ENCODE assay signal across 8 cellular contexts in genomic region chr18:58135170-58135569, GRCh38.
DNase-seq lines count a peak whose midpoint lies in the region; ATAC-seq and TF ChIP-seq lines count a peak whose summit lies in the region.

No MANE protein-coding gene starts in this region.

- no peak overlapping the region for H3K27ac ChIP-seq in CD8-positive, alpha-beta T cell (ENCODE audit: low read depth, low read length)

- no peaks in the 10 kb centered on the region for H3K36me3 Mint-ChIP-seq in CD8-positive, alpha-beta T cell
- H3K36me3 Mint-ChIP-seq in T-helper 2 cell treated with Interferon-gamma antibody and Interleukin-4, amounts not matched to agents 5 μg/mL and 100 μg/mL, for 36 hours (ENCODE audit: low read depth) = no peaks in the 10 kb centered on the region

- no peaks in the 10 kb centered on the region for H3K36me3 ChIP-seq in CD8-positive, alpha-beta T cell (ENCODE audit: insufficient read depth, low read length)

- intact Hi-C loops in CD8-positive, alpha-beta T cell (cut with DNase I, micrococcal nuclease) = loop anchor here (1.0 to 5.0 kb wide), 2 partner anchors 92 to 253 kb away; no protein-coding TSS in a partner anchor

- no peaks in the 10 kb centered on the region for H3K9me3 Mint-ChIP-seq in CD8-positive, alpha-beta T cell
- no peaks in the 10 kb centered on the region for H3K9me3 Mint-ChIP-seq in T-helper 2 cell treated with Interferon-gamma antibody and Interleukin-4, amounts not matched to agents 5 μg/mL and 100 μg/mL, for 36 hours

- H3K27ac Mint-ChIP-seq in CD8-positive, alpha-beta T cell = no peak overlapping the region
- no peak overlapping the region for H3K27ac Mint-ChIP-seq in T-helper 2 cell treated with Interferon-gamma antibody and Interleukin-4, amounts not matched to agents 5 μg/mL and 100 μg/mL, for 36 hours

- H3K4me1 Mint-ChIP-seq in CD8-positive, alpha-beta T cell (ENCODE audit: low read depth) = peaks cover 15% of the 10 kb centered on the region
- peaks cover 11% of the 10 kb centered on the region for H3K4me1 Mint-ChIP-seq in T-helper 2 cell treated with Interferon-gamma antibody and Interleukin-4, amounts not matched to agents 5 μg/mL and 100 μg/mL, for 36 hours (ENCODE audit: low read depth)

- peaks cover 2% of the 10 kb centered on the region for H3K27me3 Mint-ChIP-seq in CD8-positive, alpha-beta T cell (ENCODE audit: low read depth)
- peaks cover 8% of the 10 kb centered on the region for H3K27me3 Mint-ChIP-seq in T-helper 2 cell treated with Interferon-gamma antibody and Interleukin-4, amounts not matched to agents 5 μg/mL and 100 μg/mL, for 36 hours (ENCODE audit: low read depth)

- no peak overlapping the region for H3K4me3 ChIP-seq in CD8-positive, alpha-beta T cell (ENCODE audit: low read depth, low read length)

- no peaks in the 10 kb centered on the region for H3K9me3 ChIP-seq in CD8-positive, alpha-beta T cell (ENCODE audit: low read length)

- H3K4me3 Mint-ChIP-seq in CD8-positive, alpha-beta T cell = no peak overlapping the region
- H3K4me3 Mint-ChIP-seq in T-helper 2 cell treated with Interferon-gamma antibody and Interleukin-4, amounts not matched to agents 5 μg/mL and 100 μg/mL, for 36 hours = no peak overlapping the region

- H3K27me3 ChIP-seq in CD8-positive, alpha-beta T cell (ENCODE audit: insufficient read depth, low read length) = no peaks in the 10 kb centered on the region

- TF ChIP-seq CTCF in CD8-positive, alpha-beta T cell (IDR thresholded peaks at IDR 0.05) = no peak

- no peak for DNase-seq in CD8-positive, alpha-beta T cell
- DNase-seq in T-helper 2 cell treated with Interferon-gamma antibody and Interleukin-4, amounts not matched to agents 5 μg/mL and 100 μg/mL, for 36 hours (ENCODE audit: low spot score) = peak; percentile 8
- DNase-seq in left kidney (ENCODE audit: low read depth, low spot score) (peak; percentile 39), SIG-M5 (lab: John Stamatoyannopoulos, UW) (no peak), NCI-H2196 (lab: John Stamatoyannopoulos, UW; ENCODE audit: unreplicated experiment) (no peak), superior temporal gyrus (ENCODE audit: extremely low spot score) (no peak), C1 segment of cervical spinal cord (lab: John Stamatoyannopoulos, UW) (no peak)

- peaks cover 6% of the 10 kb centered on the region for H3K4me1 ChIP-seq in CD8-positive, alpha-beta T cell (ENCODE audit: insufficient read depth, low read length)

- POLR2A ChIA-PET in CD8-positive, alpha-beta T cell (lab: Charles Lee) = no interaction called here

- CTCF ChIA-PET in CD8-positive, alpha-beta T cell (lab: Charles Lee) = interaction anchor here (1.1 to 4.8 kb wide), 8 partner anchors 9 to 253 kb away, joined by 3 to 15 read pairs (median 4); partner anchors contain the start of gene NEDD4L

- peak; percentile 36 for ATAC-seq in CD8-positive, alpha-beta T cell
- ATAC-seq in GM21737 (IDR thresholded peaks at IDR 0.05; ENCODE audit: unreplicated experiment) = peak; percentile 54

Comparison
In these comparisons a context has a peak if more than half of its experiments do, and no peak if none do; other contexts are left out.
1. DNase-seq: peak in T-helper 2 cell treated with Interferon-gamma antibody and Interleukin-4, amounts not matched to agents 5 μg/mL and 100 μg/mL, for 36 hours (single experiment) and left kidney (single experiment); none in CD8-positive, alpha-beta T cell (0 of 7), SIG-M5 (single experiment), NCI-H2196 (single experiment), superior temporal gyrus (single experiment) and C1 segment of cervical spinal cord (0 of 14).